Comparison of ENCODE assay signal across 9 cellular contexts in the genomic region with DNA sequence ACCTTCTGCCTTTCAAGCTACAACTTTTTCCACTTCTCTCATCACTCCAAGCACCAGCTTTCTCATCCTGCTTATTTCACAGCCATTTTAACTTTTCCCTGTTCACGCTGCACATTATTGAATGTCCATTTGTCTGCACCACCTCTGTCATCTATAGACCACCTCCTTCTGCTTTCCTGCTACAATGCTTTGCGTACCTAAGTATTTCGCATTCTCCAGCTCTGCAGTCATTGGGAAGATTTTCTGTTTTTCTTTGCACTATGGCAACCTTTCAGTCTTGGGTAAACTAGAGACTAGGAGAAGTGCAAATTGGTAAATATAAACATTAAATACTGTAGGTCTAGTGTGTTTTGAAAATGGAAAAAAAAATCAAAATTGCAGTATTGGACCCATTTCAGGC. TPM values are rescaled to one million over a fixed set of nuclear protein-coding genes. Genes with fewer than 3 reads are reported as not detected.
DNase-seq lines count a peak whose midpoint lies in the region; ATAC-seq lines count a peak whose summit lies in the region.
"Had no signal": no experiment of that assay in that cellular context is flagged by ENCODE, and none has a peak within 500 bp of the region (broad histone marks: within the 10 kb centered on the region; RNA-seq: fewer than 3 reads in every experiment).

No MANE protein-coding gene starts in this region.

- ATAC-seq in stimulated activated naive CD8-positive, alpha-beta T cell treated with anti-CD3 and anti-CD28 coated beads, Interleukin-15, amount 100 ng/mL, for 72 hours, result no peak
- ATAC-seq in GM18868 (IDR thresholded peaks at IDR 0.05; ENCODE audit: unreplicated experiment) (no peak), HG02981 (IDR thresholded peaks at IDR 0.05; ENCODE audit: unreplicated experiment) (no peak)

- H3K36me3 Mint-ChIP-seq in T-helper 1 cell treated with Interleukin-12 subunit alpha and Interleukin-12 subunit beta and Interleukin-4 antibody, amounts not matched to agents 30 μg/mL and 1 μg/mL, for 36 hours (ENCODE audit: low read depth), result peaks cover 16% of the 10 kb centered on the region
- peaks cover 23% of the 10 kb centered on the region for H3K36me3 Mint-ChIP-seq in activated T-helper 1 cell treated with anti-CD3 and anti-CD28 coated beads, Interleukin-12 subunit alpha, Interleukin-12 subunit beta, Interleukin-2, Interleukin-4 antibody, amounts not matched to agents 30 ng/mL and 10 ng/mL and 1 ng/mL, durations not matched to agents 14 hours and 24 hours and 36 hours (ENCODE audit: low read depth)

- H3K9me3 Mint-ChIP-seq in T-helper 1 cell treated with Interleukin-12 subunit alpha and Interleukin-12 subunit beta and Interleukin-4 antibody, amounts not matched to agents 30 μg/mL and 1 μg/mL, for 36 hours, result no peaks in the 10 kb centered on the region
- H3K9me3 Mint-ChIP-seq in activated T-helper 1 cell treated with anti-CD3 and anti-CD28 coated beads, Interleukin-12 subunit alpha, Interleukin-12 subunit beta, Interleukin-2, Interleukin-4 antibody, amounts not matched to agents 30 ng/mL and 10 ng/mL and 1 ng/mL, durations not matched to agents 14 hours and 24 hours and 36 hours, result no peaks in the 10 kb centered on the region
- H3K9me3 Mint-ChIP-seq in stimulated activated naive CD8-positive, alpha-beta T cell treated with anti-CD3 and anti-CD28 coated beads, Interleukin-15, amount 100 ng/mL, for 72 hours, result no peaks in the 10 kb centered on the region

- intact Hi-C loops in activated T-helper 1 cell treated with anti-CD3 and anti-CD28 coated beads, Interleukin-12 subunit alpha, Interleukin-12 subunit beta, Interleukin-2, Interleukin-4 antibody, amounts not matched to agents 30 ng/mL and 10 ng/mL and 1 ng/mL, durations not matched to agents 14 hours and 24 hours and 36 hours (cut with micrococcal nuclease), result loop anchor here (1.0 to 10.0 kb wide), 8 partner anchors 9 to 1891 kb away; partner anchors contain the start of genes ERI3, ERMAP, FOXJ3 and PPIH

- peak overlapping the region; percentile 4 for H3K27ac Mint-ChIP-seq in T-helper 1 cell treated with Interleukin-12 subunit alpha and Interleukin-12 subunit beta and Interleukin-4 antibody, amounts not matched to agents 30 μg/mL and 1 μg/mL, for 36 hours
- H3K27ac Mint-ChIP-seq in activated T-helper 1 cell treated with anti-CD3 and anti-CD28 coated beads, Interleukin-12 subunit alpha, Interleukin-12 subunit beta, Interleukin-2, Interleukin-4 antibody, amounts not matched to agents 30 ng/mL and 10 ng/mL and 1 ng/mL, durations not matched to agents 14 hours and 24 hours and 36 hours, result no peak overlapping the region
- no peak overlapping the region for H3K27ac Mint-ChIP-seq in stimulated activated naive CD8-positive, alpha-beta T cell treated with anti-CD3 and anti-CD28 coated beads, Interleukin-15, amount 100 ng/mL, for 72 hours

- DNase-seq in T-helper 1 cell (no peak), inferior parietal cortex (ENCODE audit: extremely low spot score) (peak; percentile 5), NCI-H510A treated with DMSO at 0.1 percent for 48 hours (lab: John Stamatoyannopoulos, UW) (no peak)
- DNase-seq in activated T-helper 1 cell treated with anti-CD3 and anti-CD28 coated beads, Interleukin-12 subunit alpha, Interleukin-12 subunit beta, Interleukin-2, Interleukin-4 antibody, amounts not matched to agents 30 ng/mL and 10 ng/mL and 1 ng/mL, durations not matched to agents 14 hours and 24 hours and 36 hours (ENCODE audit: low spot score), result no peak
- no peak for DNase-seq in stimulated activated naive CD8-positive, alpha-beta T cell treated with anti-CD3 and anti-CD28 coated beads, Interleukin-15, amount 100 ng/mL, for 72 hours
- DNase-seq: NCI-H774 had no signal

- H3K27me3 Mint-ChIP-seq in T-helper 1 cell treated with Interleukin-12 subunit alpha and Interleukin-12 subunit beta and Interleukin-4 antibody, amounts not matched to agents 30 μg/mL and 1 μg/mL, for 36 hours (ENCODE audit: low read depth), result peaks cover 15% of the 10 kb centered on the region
- H3K27me3 Mint-ChIP-seq in activated T-helper 1 cell treated with anti-CD3 and anti-CD28 coated beads, Interleukin-12 subunit alpha, Interleukin-12 subunit beta, Interleukin-2, Interleukin-4 antibody, amounts not matched to agents 30 ng/mL and 10 ng/mL and 1 ng/mL, durations not matched to agents 14 hours and 24 hours and 36 hours (ENCODE audit: insufficient read depth), result peaks cover 9% of the 10 kb centered on the region
- no peaks in the 10 kb centered on the region for H3K27me3 Mint-ChIP-seq in stimulated activated naive CD8-positive, alpha-beta T cell treated with anti-CD3 and anti-CD28 coated beads, Interleukin-15, amount 100 ng/mL, for 72 hours

- peak overlapping the region; percentile 49 for H3K4me3 Mint-ChIP-seq in T-helper 1 cell treated with Interleukin-12 subunit alpha and Interleukin-12 subunit beta and Interleukin-4 antibody, amounts not matched to agents 30 μg/mL and 1 μg/mL, for 36 hours
- peak overlapping the region; percentile 12 for H3K4me3 Mint-ChIP-seq in activated T-helper 1 cell treated with anti-CD3 and anti-CD28 coated beads, Interleukin-12 subunit alpha, Interleukin-12 subunit beta, Interleukin-2, Interleukin-4 antibody, amounts not matched to agents 30 ng/mL and 10 ng/mL and 1 ng/mL, durations not matched to agents 14 hours and 24 hours and 36 hours
- peak overlapping the region; percentile 80 to 85 for H3K4me3 Mint-ChIP-seq in stimulated activated naive CD8-positive, alpha-beta T cell treated with anti-CD3 and anti-CD28 coated beads, Interleukin-15, amount 100 ng/mL, for 72 hours

- peaks cover 20% of the 10 kb centered on the region for H3K4me1 Mint-ChIP-seq in T-helper 1 cell treated with Interleukin-12 subunit alpha and Interleukin-12 subunit beta and Interleukin-4 antibody, amounts not matched to agents 30 μg/mL and 1 μg/mL, for 36 hours (ENCODE audit: low read depth)
- H3K4me1 Mint-ChIP-seq in activated T-helper 1 cell treated with anti-CD3 and anti-CD28 coated beads, Interleukin-12 subunit alpha, Interleukin-12 subunit beta, Interleukin-2, Interleukin-4 antibody, amounts not matched to agents 30 ng/mL and 10 ng/mL and 1 ng/mL, durations not matched to agents 14 hours and 24 hours and 36 hours (ENCODE audit: low read depth), result peaks cover 25% of the 10 kb centered on the region
- H3K4me1 Mint-ChIP-seq in stimulated activated naive CD8-positive, alpha-beta T cell treated with anti-CD3 and anti-CD28 coated beads, Interleukin-15, amount 100 ng/mL, for 72 hours, result peaks cover 38% of the 10 kb centered on the region

RNA-seq across cellular contexts. Expression of gene CCDC30, which starts 0.8 kb away (rescaled TPM):
- 1.0 and 1.9 TPM in 2 replicates for total RNA-seq in activated T-helper 1 cell treated with anti-CD3 and anti-CD28 coated beads, Interleukin-12 subunit alpha, Interleukin-12 subunit beta, Interleukin-2, Interleukin-4 antibody, amounts not matched to agents 30 ng/mL and 10 ng/mL and 1 ng/mL, durations not matched to agents 14 hours and 24 hours and 36 hours

RNA-seq across cellular contexts. Expression of gene PPCS, which starts 7.6 kb away (rescaled TPM):
- 40.1 and 48.0 TPM in 2 replicates for total RNA-seq in activated T-helper 1 cell treated with anti-CD3 and anti-CD28 coated beads, Interleukin-12 subunit alpha, Interleukin-12 subunit beta, Interleukin-2, Interleukin-4 antibody, amounts not matched to agents 30 ng/mL and 10 ng/mL and 1 ng/mL, durations not matched to agents 14 hours and 24 hours and 36 hours

RNA-seq across cellular contexts. Expression of gene ZMYND12, which starts 8.1 kb away (rescaled TPM):
- total RNA-seq in activated T-helper 1 cell treated with anti-CD3 and anti-CD28 coated beads, Interleukin-12 subunit alpha, Interleukin-12 subunit beta, Interleukin-2, Interleukin-4 antibody, amounts not matched to agents 30 ng/mL and 10 ng/mL and 1 ng/mL, durations not matched to agents 14 hours and 24 hours and 36 hours, result not detected in 2 replicates

Comparison
In these comparisons a context has a peak if more than half of its experiments do, and no peak if none do; other contexts are left out.
1. H3K4me3 Mint-ChIP-seq: peak in every context shown above with its lines; median percentile 82 in stimulated activated naive CD8-positive, alpha-beta T cell treated with anti-CD3 and anti-CD28 coated beads, Interleukin-15, amount 100 ng/mL, for 72 hours; 49 in T-helper 1 cell treated with Interleukin-12 subunit alpha and Interleukin-12 subunit beta and Interleukin-4 antibody, amounts not matched to agents 30 μg/mL and 1 μg/mL, for 36 hours; 12 in activated T-helper 1 cell treated with anti-CD3 and anti-CD28 coated beads, Interleukin-12 subunit alpha, Interleukin-12 subunit beta, Interleukin-2, Interleukin-4 antibody, amounts not matched to agents 30 ng/mL and 10 ng/mL and 1 ng/mL, durations not matched to agents 14 hours and 24 hours and 36 hours.